ENCODE assay signal across 10 cellular contexts in the genomic region with DNA sequence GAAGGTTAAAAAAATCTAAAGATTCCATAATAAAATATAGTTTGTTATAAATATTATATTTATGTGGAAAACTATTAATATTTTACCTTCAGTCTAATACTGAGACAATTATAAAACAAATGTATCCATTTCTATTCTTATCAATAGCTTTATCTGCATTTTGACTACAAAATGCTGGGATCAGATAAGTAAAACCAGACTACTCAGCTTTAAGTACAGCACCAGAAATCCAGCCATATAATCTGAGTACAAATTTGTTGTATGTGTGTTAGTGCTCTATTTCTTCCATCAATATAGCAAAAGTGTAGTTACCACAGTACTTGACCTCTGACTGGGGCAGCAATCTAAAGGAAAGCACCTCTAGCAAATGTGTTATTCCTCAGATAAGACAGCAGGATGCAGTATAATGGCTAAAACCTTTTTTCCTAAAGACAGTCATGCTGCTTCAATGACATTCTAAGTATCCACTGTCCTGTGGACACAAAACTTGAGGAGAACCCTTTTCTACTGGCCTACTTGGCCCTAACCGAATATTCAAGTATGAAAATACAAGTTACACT.
DNase-seq lines count a peak whose midpoint lies in the region; ATAC-seq and TF ChIP-seq lines count a peak whose summit lies in the region.
"Had no signal": no experiment of that assay in that cellular context is flagged by ENCODE, and none has a peak within 500 bp of the region (broad histone marks: within the 10 kb centered on the region; RNA-seq: fewer than 3 reads in every experiment).

No MANE protein-coding gene starts in this region.

- peak; percentile 5 for DNase-seq in NCI-H82 (lab: John Stamatoyannopoulos, UW)
- DNase-seq in NCI-H82 treated with DMSO at 0.1 percent for 48 hours (lab: John Stamatoyannopoulos, UW; ENCODE audit: unreplicated experiment), result no peak
- peak; percentile 24 for DNase-seq in NCI-H748 treated with DMSO at 0.1 percent for 48 hours (lab: John Stamatoyannopoulos, UW)
- no peak for DNase-seq in chondrocyte (ENCODE audit: low spot score)
- DNase-seq in renal cortical epithelial cell (ENCODE audit: low read depth), result peak; percentile 38
- DNase-seq in activated gamma-delta T cell (lab: John Stamatoyannopoulos, UW), result no peak
- DNase-seq in upper lobe of left lung, result no peak
- DNase-seq: activated CD4-positive, alpha-beta T cell treated with anti-CD3 and anti-CD28 coated beads, Interleukin-2, amount 50 U/mL, for 48 hours; Peyer's patch had no signal

- peaks cover 7% of the 10 kb centered on the region for H3K9me3 Mint-ChIP-seq in chondrocyte (ENCODE audit: low read depth)

- H3K4me3 ChIP-seq in upper lobe of left lung, result no peak overlapping the region
- H3K4me3 ChIP-seq: Peyer's patch had no signal

- no peaks in the 10 kb centered on the region for H3K36me3 Mint-ChIP-seq in chondrocyte (ENCODE audit: low read depth)

- WGBS in upper lobe of left lung, 2 donors, result 68 to 95% methylated on average over 1 of the region's 1 CpG

- H3K9me3 ChIP-seq in upper lobe of left lung, result no peaks in the 10 kb centered on the region

- H3K4me1 Mint-ChIP-seq in chondrocyte (ENCODE audit: low read depth), result peaks cover 25% of the 10 kb centered on the region

- H3K27ac Mint-ChIP-seq in chondrocyte (ENCODE audit: unreplicated experiment), result no peak overlapping the region

- H3K27me3 Mint-ChIP-seq in chondrocyte (ENCODE audit: low read depth), result no peaks in the 10 kb centered on the region

- no peak for ATAC-seq in GM18861 (IDR thresholded peaks at IDR 0.05; ENCODE audit: unreplicated experiment)
- ATAC-seq in upper lobe of left lung (ENCODE audit: low FRiP score in 2 of 2), result no peak

- H3K27ac ChIP-seq in upper lobe of left lung, result no peak overlapping the region
- H3K27ac ChIP-seq: Peyer's patch had no signal

- H3K27me3 ChIP-seq in upper lobe of left lung, result no peaks in the 10 kb centered on the region
- H3K27me3 ChIP-seq: Peyer's patch had no signal

- TF ChIP-seq POLR2A in upper lobe of left lung (IDR thresholded peaks at IDR 0.05), result no peak

- TF ChIP-seq EP300 in upper lobe of left lung (IDR thresholded peaks at IDR 0.05), result no peak

- H3K4me3 Mint-ChIP-seq in chondrocyte (ENCODE audit: unreplicated experiment), result no peak overlapping the region

- peaks cover 0 to 7% (median 0%) of the 10 kb centered on the region in 4 donors for H3K4me1 ChIP-seq in upper lobe of left lung
- H3K4me1 ChIP-seq: Peyer's patch had no signal

- H3K36me3 ChIP-seq in upper lobe of left lung, result peaks cover 0 to 3% (median 0%) of the 10 kb centered on the region in 4 donors
- H3K36me3 ChIP-seq: Peyer's patch had no signal

- TF ChIP-seq CTCF in chondrocyte (IDR thresholded peaks at IDR 0.05) (peak; percentile 50), upper lobe of left lung (IDR thresholded peaks at IDR 0.05) (no peak)

Comparison
In these comparisons a context has a peak if more than half of its experiments do, and no peak if none do; other contexts are left out.
1. DNase-seq: peak in NCI-H82 (single experiment), NCI-H748 treated with DMSO at 0.1 percent for 48 hours (single experiment) and renal cortical epithelial cell (single experiment); none in NCI-H82 treated with DMSO at 0.1 percent for 48 hours (single experiment), chondrocyte (single experiment), activated gamma-delta T cell (single experiment) and upper lobe of left lung (0 of 2).